1 cellular context compared by ENCODE assay signal in the genomic region with DNA sequence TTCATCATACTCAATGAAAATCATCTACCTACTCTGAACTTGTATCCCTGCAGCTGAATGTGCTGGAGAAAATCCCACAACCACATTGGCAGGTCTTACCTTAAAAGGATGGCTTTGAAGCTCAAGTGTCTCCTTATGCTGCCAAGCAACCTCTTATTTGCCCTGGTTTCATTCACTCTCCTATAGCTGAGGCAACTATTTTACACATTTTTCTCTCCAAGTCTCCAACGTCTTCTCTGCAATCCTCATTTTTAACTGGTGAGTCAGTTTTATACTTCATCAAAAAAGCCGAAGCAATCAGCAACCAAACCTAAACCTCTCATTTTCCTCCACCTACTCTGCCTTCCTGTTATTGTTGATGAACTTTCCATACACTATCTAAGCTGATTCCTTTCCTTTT.
TF ChIP-seq lines count a peak whose summit lies in the region.

No MANE protein-coding gene starts in this region.

TF ChIP-seq in WTC11, 78 proteins besides CTCF, POLR2A, EP300 and RAD21 (continued from another document):
- TF ChIP-seq, protein P1, sequence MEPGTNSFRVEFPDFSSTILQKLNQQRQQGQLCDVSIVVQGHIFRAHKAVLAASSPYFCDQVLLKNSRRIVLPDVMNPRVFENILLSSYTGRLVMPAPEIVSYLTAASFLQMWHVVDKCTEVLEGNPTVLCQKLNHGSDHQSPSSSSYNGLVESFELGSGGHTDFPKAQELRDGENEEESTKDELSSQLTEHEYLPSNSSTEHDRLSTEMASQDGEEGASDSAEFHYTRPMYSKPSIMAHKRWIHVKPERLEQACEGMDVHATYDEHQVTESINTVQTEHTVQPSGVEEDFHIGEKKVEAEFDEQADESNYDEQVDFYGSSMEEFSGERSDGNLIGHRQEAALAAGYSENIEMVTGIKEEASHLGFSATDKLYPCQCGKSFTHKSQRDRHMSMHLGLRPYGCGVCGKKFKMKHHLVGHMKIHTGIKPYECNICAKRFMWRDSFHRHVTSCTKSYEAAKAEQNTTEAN (CRISPR knock-in tag; IDR thresholded peaks at IDR 0.05) = no peak
- TF ChIP-seq, protein P2, sequence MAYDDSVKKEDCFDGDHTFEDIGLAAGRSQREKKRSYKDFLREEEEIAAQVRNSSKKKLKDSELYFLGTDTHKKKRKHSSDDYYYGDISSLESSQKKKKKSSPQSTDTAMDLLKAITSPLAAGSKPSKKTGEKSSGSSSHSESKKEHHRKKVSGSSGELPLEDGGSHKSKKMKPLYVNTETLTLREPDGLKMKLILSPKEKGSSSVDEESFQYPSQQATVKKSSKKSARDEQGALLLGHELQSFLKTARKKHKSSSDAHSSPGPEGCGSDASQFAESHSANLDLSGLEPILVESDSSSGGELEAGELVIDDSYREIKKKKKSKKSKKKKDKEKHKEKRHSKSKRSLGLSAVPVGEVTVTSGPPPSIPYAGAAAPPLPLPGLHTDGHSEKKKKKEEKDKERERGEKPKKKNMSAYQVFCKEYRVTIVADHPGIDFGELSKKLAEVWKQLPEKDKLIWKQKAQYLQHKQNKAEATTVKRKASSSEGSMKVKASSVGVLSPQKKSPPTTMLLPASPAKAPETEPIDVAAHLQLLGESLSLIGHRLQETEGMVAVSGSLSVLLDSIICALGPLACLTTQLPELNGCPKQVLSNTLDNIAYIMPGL (CRISPR knock-in tag; IDR thresholded peaks at IDR 0.05) = no peak
- TF ChIP-seq, protein P3, sequence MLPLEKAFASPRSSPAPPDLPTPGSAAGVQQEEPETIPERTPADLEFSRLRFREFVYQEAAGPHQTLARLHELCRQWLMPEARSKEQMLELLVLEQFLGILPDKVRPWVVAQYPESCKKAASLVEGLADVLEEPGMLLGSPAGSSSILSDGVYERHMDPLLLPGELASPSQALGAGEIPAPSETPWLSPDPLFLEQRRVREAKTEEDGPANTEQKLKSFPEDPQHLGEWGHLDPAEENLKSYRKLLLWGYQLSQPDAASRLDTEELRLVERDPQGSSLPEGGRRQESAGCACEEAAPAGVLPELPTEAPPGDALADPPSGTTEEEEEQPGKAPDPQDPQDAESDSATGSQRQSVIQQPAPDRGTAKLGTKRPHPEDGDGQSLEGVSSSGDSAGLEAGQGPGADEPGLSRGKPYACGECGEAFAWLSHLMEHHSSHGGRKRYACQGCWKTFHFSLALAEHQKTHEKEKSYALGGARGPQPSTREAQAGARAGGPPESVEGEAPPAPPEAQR (CRISPR knock-in tag; IDR thresholded peaks at IDR 0.05) = no peak
- TF ChIP-seq, protein P4, sequence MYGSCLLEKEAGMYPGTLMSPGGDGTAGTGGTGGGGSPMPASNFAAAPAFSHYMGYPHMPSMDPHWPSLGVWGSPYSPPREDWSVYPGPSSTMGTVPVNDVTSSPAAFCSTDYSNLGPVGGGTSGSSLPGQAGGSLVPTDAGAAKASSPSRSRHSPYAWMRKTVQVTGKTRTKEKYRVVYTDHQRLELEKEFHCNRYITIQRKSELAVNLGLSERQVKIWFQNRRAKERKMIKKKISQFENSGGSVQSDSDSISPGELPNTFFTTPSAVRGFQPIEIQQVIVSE (CRISPR knock-in tag; IDR thresholded peaks at IDR 0.05; ENCODE audit: borderline replicate concordance) = no peak
- TF ChIP-seq, protein P5, sequence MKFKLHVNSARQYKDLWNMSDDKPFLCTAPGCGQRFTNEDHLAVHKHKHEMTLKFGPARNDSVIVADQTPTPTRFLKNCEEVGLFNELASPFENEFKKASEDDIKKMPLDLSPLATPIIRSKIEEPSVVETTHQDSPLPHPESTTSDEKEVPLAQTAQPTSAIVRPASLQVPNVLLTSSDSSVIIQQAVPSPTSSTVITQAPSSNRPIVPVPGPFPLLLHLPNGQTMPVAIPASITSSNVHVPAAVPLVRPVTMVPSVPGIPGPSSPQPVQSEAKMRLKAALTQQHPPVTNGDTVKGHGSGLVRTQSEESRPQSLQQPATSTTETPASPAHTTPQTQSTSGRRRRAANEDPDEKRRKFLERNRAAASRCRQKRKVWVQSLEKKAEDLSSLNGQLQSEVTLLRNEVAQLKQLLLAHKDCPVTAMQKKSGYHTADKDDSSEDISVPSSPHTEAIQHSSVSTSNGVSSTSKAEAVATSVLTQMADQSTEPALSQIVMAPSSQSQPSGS (CRISPR knock-in tag; IDR thresholded peaks at IDR 0.05; ENCODE audit: borderline replicate concordance, low read depth) = no peak
- TF ChIP-seq TEAD4 (CRISPR knock-in tag; IDR thresholded peaks at IDR 0.05) (no peak), FOXJ3 (CRISPR knock-in tag; IDR thresholded peaks at IDR 0.05; ENCODE audit: borderline replicate concordance) (no peak), ZNF671 (CRISPR knock-in tag; IDR thresholded peaks at IDR 0.05) (no peak), NR1H2 (CRISPR knock-in tag; IDR thresholded peaks at IDR 0.05) (no peak), ELF4 (CRISPR knock-in tag; IDR thresholded peaks at IDR 0.05; ENCODE audit: low read depth) (no peak), JUN (CRISPR knock-in tag; IDR thresholded peaks at IDR 0.05) (no peak)
- TF ChIP-seq, protein P6, sequence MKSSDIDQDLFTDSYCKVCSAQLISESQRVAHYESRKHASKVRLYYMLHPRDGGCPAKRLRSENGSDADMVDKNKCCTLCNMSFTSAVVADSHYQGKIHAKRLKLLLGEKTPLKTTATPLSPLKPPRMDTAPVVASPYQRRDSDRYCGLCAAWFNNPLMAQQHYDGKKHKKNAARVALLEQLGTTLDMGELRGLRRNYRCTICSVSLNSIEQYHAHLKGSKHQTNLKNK (CRISPR knock-in tag; IDR thresholded peaks at IDR 0.05) = no peak
- TF ChIP-seq, protein P7, sequence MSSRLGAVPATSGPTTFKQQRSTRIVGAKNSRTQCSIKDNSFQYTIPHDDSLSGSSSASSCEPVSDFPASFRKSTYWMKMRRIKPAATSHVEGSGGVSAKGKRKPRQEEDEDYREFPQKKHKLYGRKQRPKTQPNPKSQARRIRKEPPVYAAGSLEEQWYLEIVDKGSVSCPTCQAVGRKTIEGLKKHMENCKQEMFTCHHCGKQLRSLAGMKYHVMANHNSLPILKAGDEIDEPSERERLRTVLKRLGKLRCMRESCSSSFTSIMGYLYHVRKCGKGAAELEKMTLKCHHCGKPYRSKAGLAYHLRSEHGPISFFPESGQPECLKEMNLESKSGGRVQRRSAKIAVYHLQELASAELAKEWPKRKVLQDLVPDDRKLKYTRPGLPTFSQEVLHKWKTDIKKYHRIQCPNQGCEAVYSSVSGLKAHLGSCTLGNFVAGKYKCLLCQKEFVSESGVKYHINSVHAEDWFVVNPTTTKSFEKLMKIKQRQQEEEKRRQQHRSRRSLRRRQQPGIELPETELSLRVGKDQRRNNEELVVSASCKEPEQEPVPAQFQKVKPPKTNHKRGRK (CRISPR knock-in tag; IDR thresholded peaks at IDR 0.05; ENCODE audit: borderline replicate concordance) = no peak
